ENCODE assay signal across 13 cellular contexts in genomic region chr4:65954416-65954815, GRCh38.
"Had no signal": no experiment of that assay in that cellular context is flagged by ENCODE, and none has a peak within 500 bp of the region (broad histone marks: within the 10 kb centered on the region; RNA-seq: fewer than 3 reads in every experiment).

No MANE protein-coding gene starts in this region.

- ATAC-seq: effector memory CD8-positive, alpha-beta T cell; heart left ventricle; mucosa of descending colon; naive thymus-derived CD8-positive, alpha-beta T cell; psoas muscle; right lobe of liver; stimulated activated memory B cell treated with anti-CD40 and anti-IgM and Interleukin-4, amounts not matched to agents 10 μg/mL and 1 μg/mL and 100 μg/mL, for 72 hours had no signal

- DNase-seq: effector memory CD8-positive, alpha-beta T cell; esophagus squamous epithelium; heart left ventricle; hippocampal formation; kidney glomerular epithelial cell; mucosa of descending colon; naive thymus-derived CD8-positive, alpha-beta T cell; psoas muscle; retina; right lobe of liver; stimulated activated CD4-positive, alpha-beta T cell treated with anti-CD3 and anti-CD28 coated beads, Interleukin-4, amount 100 ng/mL, for 24 hours; trophoblast cell had no signal
